In genomic region chr17:9520649-9521435, GRCh38 we compare ENCODE assay signal across 19 cellular contexts. TPM values are rescaled to one million over a fixed set of nuclear protein-coding genes. Genes with fewer than 3 reads are reported as not detected.
"Had no signal": no experiment of that assay in that cellular context is flagged by ENCODE, and none has a peak within 500 bp of the region (broad histone marks: within the 10 kb centered on the region; RNA-seq: fewer than 3 reads in every experiment).

No MANE protein-coding gene starts in this region.

- H3K36me3 Mint-ChIP-seq: activated naive CD4-positive, alpha-beta T cell treated with anti-CD3 and anti-CD28 coated beads, Interleukin-2, amount 50 U/mL, for 72 hours had no signal

- H3K27me3 ChIP-seq: breast epithelium, esophagus squamous epithelium, left lung, right atrium auricular region, thyroid gland had no signal

- DNase-seq: activated CD4-positive, alpha-beta T cell treated with anti-CD3 and anti-CD28 coated beads, Interleukin-2, amount 50 U/mL, for 1 hour; activated effector memory CD4-positive, alpha-beta T cell treated with Interleukin-2 at 50 U/mL for 16 hours; activated T-cell treated with anti-CD3 and anti-CD28 coated beads, Interleukin-2, amount 50 U/mL, for 1 hour; amygdala; esophagus squamous epithelium; foreskin fibroblast; head of caudate nucleus; left lung; stimulated activated CD4-positive, alpha-beta T cell treated with anti-CD3 and anti-CD28 coated beads, Interleukin-4, amount 100 ng/mL, for 4 hours; thyroid gland had no signal

- ATAC-seq: activated naive CD4-positive, alpha-beta T cell treated with anti-CD3 and anti-CD28 coated beads, Interleukin-2, amount 50 U/mL, for 72 hours; left lung; SK-N-SH treated with all-trans-retinoic acid at 6 μM for 48 hours had no signal

- H3K4me3 ChIP-seq: breast epithelium, esophagus squamous epithelium, left lung, right atrium auricular region, skin epidermis, thyroid gland had no signal

- H3K27ac Mint-ChIP-seq: activated naive CD4-positive, alpha-beta T cell treated with anti-CD3 and anti-CD28 coated beads, Interleukin-2, amount 50 U/mL, for 72 hours; memory B cell had no signal

- H3K27ac ChIP-seq: breast epithelium, left lung, right atrium auricular region, skin epidermis, thyroid gland had no signal

- H3K4me3 Mint-ChIP-seq: memory B cell had no signal

- H3K9me3 ChIP-seq: breast epithelium, esophagus squamous epithelium, left lung, right atrium auricular region, thyroid gland had no signal

- H3K27me3 Mint-ChIP-seq: memory B cell had no signal

- H3K36me3 ChIP-seq: breast epithelium, esophagus squamous epithelium, left lung, right atrium auricular region, thyroid gland had no signal

- H3K4me1 ChIP-seq: breast epithelium, esophagus squamous epithelium, left lung, right atrium auricular region, thyroid gland had no signal

- H3K9me3 Mint-ChIP-seq: activated naive CD4-positive, alpha-beta T cell treated with anti-CD3 and anti-CD28 coated beads, Interleukin-2, amount 50 U/mL, for 72 hours; memory B cell had no signal

RNA-seq across cellular contexts. Expression of gene CFAP52, which starts 55.6 kb away (rescaled TPM):
- total RNA-seq: activated CD8-positive, alpha-beta memory T cell treated with anti-CD3 and anti-CD28 coated beads for 36 hours; activated naive CD4-positive, alpha-beta T cell treated with anti-CD3 and anti-CD28 coated beads, Interleukin-2, amount 50 U/mL, for 72 hours; esophagus squamous epithelium; posterior vena cava; T-helper 1 cell treated with Interleukin-12 subunit alpha and Interleukin-12 subunit beta and Interleukin-4 antibody, amounts not matched to agents 30 ng/mL and 1 ng/mL, for 36 hours had no signal
